In the genomic region with DNA sequence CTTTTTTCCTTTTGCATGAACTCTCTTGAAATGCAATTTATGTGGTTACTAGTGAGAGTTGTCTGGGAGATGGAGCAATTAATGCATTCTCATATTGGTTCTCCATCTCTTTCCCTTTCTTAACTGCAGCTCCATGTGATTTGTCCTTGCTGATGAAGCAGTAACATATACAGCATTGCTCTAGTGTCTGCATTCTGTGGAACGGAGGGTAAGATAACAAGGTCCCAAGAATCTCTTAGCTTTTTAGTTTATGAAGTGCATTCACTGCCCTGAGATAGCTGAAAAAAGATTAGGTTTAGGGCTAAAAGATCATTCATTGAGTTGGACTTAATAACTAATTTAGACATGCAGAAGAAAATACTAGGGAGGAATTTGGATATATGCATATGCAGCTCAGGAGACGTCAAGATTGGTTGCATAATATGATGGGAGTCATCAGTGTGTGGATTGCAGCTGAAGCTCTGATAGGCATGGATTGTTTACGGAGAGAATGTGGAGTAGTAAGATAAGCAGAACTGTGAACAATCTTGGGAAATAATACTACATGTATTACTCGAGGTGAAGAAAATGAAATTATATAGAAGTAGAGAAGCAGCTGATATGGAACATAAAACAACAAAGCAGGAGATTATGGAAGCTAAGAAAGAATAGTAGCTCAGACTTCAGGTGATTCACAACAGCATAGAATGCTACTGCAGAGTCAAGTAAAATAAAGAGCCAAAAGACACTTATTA, we compare ENCODE assay signal across 28 cellular contexts.
"Had no signal": no experiment of that assay in that cellular context is flagged by ENCODE, and none has a peak within 500 bp of the region (broad histone marks: within the 10 kb centered on the region; RNA-seq: fewer than 3 reads in every experiment).

No MANE protein-coding gene starts in this region.

- H3K4me3 Mint-ChIP-seq: activated CD4-positive, alpha-beta memory T cell treated with anti-CD3 and anti-CD28 coated beads, Interleukin-2, amount 10 ng/mL, durations not matched to agents 7 days and 5 days; activated CD4-positive, alpha-beta T cell treated with anti-CD3 and anti-CD28 coated beads, Interleukin-2, amount 10 ng/mL, durations not matched to agents 24 days and 14 days; activated naive CD8-positive, alpha-beta T cell treated with anti-CD3 and anti-CD28 coated beads, Interleukin-2, amount 50 U/mL, for 24 hours; activated T-helper 1 cell treated with anti-CD3 and anti-CD28 coated beads, Interleukin-12 subunit alpha, Interleukin-12 subunit beta, Interleukin-2, Interleukin-4 antibody, amounts not matched to agents 30 ng/mL and 10 ng/mL and 1 ng/mL, durations not matched to agents 14 hours and 24 hours and 36 hours; naive thymus-derived CD4-positive, alpha-beta T cell; neural crest cell had no signal

- ATAC-seq: activated CD4-positive, CD25-positive, alpha-beta regulatory T cell treated with anti-CD3 and anti-CD28 coated beads, Interleukin-2, amount 50 U/mL, for 24 hours; activated naive CD8-positive, alpha-beta T cell treated with anti-CD3 and anti-CD28 coated beads, Interleukin-2, amount 50 U/mL, for 24 hours; body of pancreas; heart right ventricle; lower lobe of right lung; naive thymus-derived CD4-positive, alpha-beta T cell had no signal

- H3K27me3 ChIP-seq: body of pancreas, esophagus squamous epithelium, heart right ventricle, spleen, testis had no signal

- FAIRE-seq: kidney had no signal

- H3K4me3 ChIP-seq: body of pancreas, esophagus squamous epithelium, heart right ventricle, lower lobe of right lung, spleen, testis had no signal

- H3K36me3 Mint-ChIP-seq: naive thymus-derived CD4-positive, alpha-beta T cell had no signal

- H3K9me3 ChIP-seq: body of pancreas, esophagus squamous epithelium, heart right ventricle, lower lobe of right lung, spleen, testis had no signal

- H3K4me1 ChIP-seq: body of pancreas, testis had no signal

- H3K9me3 Mint-ChIP-seq: activated CD4-positive, alpha-beta memory T cell treated with anti-CD3 and anti-CD28 coated beads, Interleukin-2, amount 10 ng/mL, durations not matched to agents 7 days and 5 days; activated CD4-positive, alpha-beta T cell treated with anti-CD3 and anti-CD28 coated beads, Interleukin-2, amount 10 ng/mL, durations not matched to agents 24 days and 14 days; activated naive CD8-positive, alpha-beta T cell treated with anti-CD3 and anti-CD28 coated beads, Interleukin-2, amount 50 U/mL, for 24 hours; activated T-helper 1 cell treated with anti-CD3 and anti-CD28 coated beads, Interleukin-12 subunit alpha, Interleukin-12 subunit beta, Interleukin-2, Interleukin-4 antibody, amounts not matched to agents 30 ng/mL and 10 ng/mL and 1 ng/mL, durations not matched to agents 14 hours and 24 hours and 36 hours had no signal

- H3K27me3 Mint-ChIP-seq: activated CD4-positive, alpha-beta T cell treated with anti-CD3 and anti-CD28 coated beads, Interleukin-2, amount 10 ng/mL, durations not matched to agents 24 days and 14 days had no signal

- H3K36me3 ChIP-seq: esophagus squamous epithelium, heart right ventricle, lower lobe of right lung, spleen had no signal

- H3K27ac Mint-ChIP-seq: activated CD4-positive, alpha-beta memory T cell treated with anti-CD3 and anti-CD28 coated beads, Interleukin-2, amount 10 ng/mL, durations not matched to agents 7 days and 5 days; activated CD4-positive, alpha-beta T cell treated with anti-CD3 and anti-CD28 coated beads, Interleukin-2, amount 10 ng/mL, durations not matched to agents 24 days and 14 days; activated naive CD8-positive, alpha-beta T cell treated with anti-CD3 and anti-CD28 coated beads, Interleukin-2, amount 50 U/mL, for 24 hours; activated T-helper 1 cell treated with anti-CD3 and anti-CD28 coated beads, Interleukin-12 subunit alpha, Interleukin-12 subunit beta, Interleukin-2, Interleukin-4 antibody, amounts not matched to agents 30 ng/mL and 10 ng/mL and 1 ng/mL, durations not matched to agents 14 hours and 24 hours and 36 hours; naive thymus-derived CD4-positive, alpha-beta T cell had no signal

- H3K4me1 Mint-ChIP-seq: activated CD4-positive, alpha-beta memory T cell treated with anti-CD3 and anti-CD28 coated beads, Interleukin-2, amount 10 ng/mL, durations not matched to agents 7 days and 5 days; activated CD4-positive, alpha-beta T cell treated with anti-CD3 and anti-CD28 coated beads, Interleukin-2, amount 10 ng/mL, durations not matched to agents 24 days and 14 days; activated naive CD8-positive, alpha-beta T cell treated with anti-CD3 and anti-CD28 coated beads, Interleukin-2, amount 50 U/mL, for 24 hours had no signal

- H3K27ac ChIP-seq: body of pancreas, esophagus squamous epithelium, heart right ventricle, lower lobe of right lung, spleen, testis, VCaP had no signal

- DNase-seq: activated CD4-positive, alpha-beta memory T cell treated with anti-CD3 and anti-CD28 coated beads, Interleukin-2, amount 10 ng/mL, durations not matched to agents 7 days and 5 days; activated CD4-positive, alpha-beta T cell treated with anti-CD3 and anti-CD28 coated beads, Interleukin-2, amount 10 ng/mL, durations not matched to agents 24 days and 14 days; activated gamma-delta T cell; activated naive CD4-positive, alpha-beta T cell treated with anti-CD3 and anti-CD28 coated beads, Interleukin-2, amount 50 U/mL, for 16 hours; activated naive CD8-positive, alpha-beta T cell treated with anti-CD3 and anti-CD28 coated beads, Interleukin-2, amount 50 U/mL, for 24 hours; anterior cingulate cortex; body of pancreas; caudate nucleus; dermis blood vessel endothelial cell; effector memory CD4-positive, alpha-beta T cell; esophagus squamous epithelium; foreskin fibroblast; heart right ventricle; kidney; lower lobe of right lung; naive thymus-derived CD4-positive, alpha-beta T cell; occipital lobe; posterior cingulate gyrus; spleen; stimulated activated CD4-positive, alpha-beta T cell treated with anti-CD3 and anti-CD28 coated beads, Interleukin-4, amount 100 ng/mL, for 1 hour; stimulated activated naive CD4-positive, alpha-beta T cell; SW 1271; testis; trophoblast cell had no signal
